ENCODE assay signal across 1 cellular context in genomic region chr3:187006884-187007630, GRCh38.
TF ChIP-seq lines count a peak whose summit lies in the region.

No MANE protein-coding gene starts in this region.

TF ChIP-seq in IMR-90, 13 proteins besides CTCF, POLR2A, EP300 and RAD21 (continued from another document):
- no peak for TF ChIP-seq SMC3 (IDR thresholded peaks at IDR 0.05; ENCODE audit: low read depth, low read length)
- no peak for TF ChIP-seq RFX5 (IDR thresholded peaks at IDR 0.05; ENCODE audit: low read depth, low read length)
- no peak for TF ChIP-seq USF2 (IDR thresholded peaks at IDR 0.05; ENCODE audit: low read depth, low read length)
- no peak for TF ChIP-seq MXI1 (IDR thresholded peaks at IDR 0.05; ENCODE audit: borderline replicate concordance, low read depth, low read length)
- no peak for TF ChIP-seq RCOR1 (IDR thresholded peaks at IDR 0.05; ENCODE audit: insufficient replicate concordance, low read length)
- no peak for TF ChIP-seq MAZ (IDR thresholded peaks at IDR 0.05; ENCODE audit: borderline replicate concordance, low read depth, low read length)
